ENCODE assay signal across 23 cellular contexts in the genomic region with DNA sequence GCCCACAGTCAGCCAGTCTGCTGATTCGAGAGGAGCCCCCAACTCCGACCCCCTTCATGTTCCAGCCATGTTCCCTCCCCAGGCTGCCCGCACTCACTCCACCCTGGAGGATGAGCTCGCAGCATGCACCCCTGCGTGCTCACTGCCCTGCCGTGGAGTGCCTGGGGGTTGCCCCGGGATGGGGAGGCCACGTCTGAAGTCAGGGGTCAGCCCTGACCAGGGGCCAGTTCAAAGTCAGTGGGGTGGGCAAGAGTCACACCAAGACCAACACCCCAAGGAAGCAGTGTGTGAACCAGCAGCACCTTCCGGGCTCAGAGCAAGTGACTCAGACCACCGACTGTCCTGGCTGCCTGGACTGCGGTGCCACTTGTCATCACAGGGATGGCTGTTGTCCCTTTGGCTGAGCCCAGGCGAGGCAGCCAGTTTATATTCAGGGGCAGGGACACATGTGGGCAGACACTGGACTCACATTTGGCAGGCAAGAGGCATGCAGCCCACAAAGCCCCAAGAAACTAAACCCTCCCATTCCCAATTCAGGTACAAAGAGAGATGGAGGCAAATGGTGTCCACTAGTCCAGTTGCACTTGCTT.
DNase-seq lines count a peak whose midpoint lies in the region; ATAC-seq, FAIRE-seq and TF ChIP-seq lines count a peak whose summit lies in the region.
"Had no signal": no experiment of that assay in that cellular context is flagged by ENCODE, and none has a peak within 500 bp of the region (broad histone marks: within the 10 kb centered on the region; RNA-seq: fewer than 3 reads in every experiment).

No MANE protein-coding gene starts in this region.

- H3K4me1 ChIP-seq in right lobe of liver: peaks cover 0 to 5% (median 0%) of the 10 kb centered on the region in 4 donors
- no peaks in the 10 kb centered on the region for H3K4me1 ChIP-seq in HepG2 (ENCODE audit: insufficient read depth, low read length)
- H3K4me1 ChIP-seq in lower lobe of right lung: peaks cover 4% of the 10 kb centered on the region
- peaks cover 1% of the 10 kb centered on the region for H3K4me1 ChIP-seq in mesenchymal stem cell (ENCODE audit: control insufficient read depth, insufficient read depth, low read depth, low read length)

- H3K4me3 ChIP-seq in right lobe of liver (no peak overlapping the region), HepG2 (replicated peaks in 1 of 3; ENCODE audit: insufficient read depth in 1 of 3, low read depth in 2 of 3, low read length in 3 of 3) (no peak overlapping the region), lower lobe of right lung (no peak overlapping the region), mesenchymal stem cell (ENCODE audit: insufficient read depth in 1 of 2, low read depth in 1 of 2, low read length in 2 of 2) (no peak overlapping the region)
- H3K4me3 ChIP-seq: BLaER1 treated with 17β-estradiol and CSF1 and Interleukin-3, amounts not matched to agents 10 nM and 100 nM; GM12878; GM23338 had no signal

- TF ChIP-seq EP300 in HepG2 (IDR thresholded peaks at IDR 0.05; ENCODE audit: low read depth in 2 of 2, low read length in 2 of 2): no peak
- no peak for TF ChIP-seq EP300 in HepG2 (CRISPR knock-in tag; IDR thresholded peaks at IDR 0.05; ENCODE audit: borderline replicate concordance)

- H3K18ac ChIP-seq in mesenchymal stem cell (ENCODE audit: low read depth in 1 of 2, low read length in 2 of 2): no peak overlapping the region

- peak in 2 of 3 donors; percentile 8 to 49 for DNase-seq in right lobe of liver
- no peak for DNase-seq in HepG2 (ENCODE audit: low spot score)
- DNase-seq in lower lobe of right lung: peak; percentile 38
- peak; percentile 66 for DNase-seq in posterior vena cava (ENCODE audit: low spot score)
- DNase-seq in mesenchymal stem cell: no peak
- DNase-seq in C1 segment of cervical spinal cord (lab: John Stamatoyannopoulos, UW): no peak
- DNase-seq: 8988T; CD4-positive, CD25-positive, alpha-beta regulatory T cell; CD8-positive, alpha-beta memory T cell; COR-L47; DMS 273 treated with DMSO at 0.1 percent for 48 hours; DMS53; DND-41; EL; HFFc6 had no signal

- H3K36me3 ChIP-seq in right lobe of liver (no peaks in the 10 kb centered on the region), HepG2 (replicated peaks in 1 of 2; ENCODE audit: control insufficient read depth in 1 of 2, insufficient read depth in 2 of 2, low read length in 2 of 2) (0 out of 5 replicates have a peak, but pooled peaks cover 0 to 8% of the 10 kb centered on the region in 2 experiments), lower lobe of right lung (no peaks in the 10 kb centered on the region), mesenchymal stem cell (ENCODE audit: control insufficient read depth in 1 of 2, insufficient read depth in 2 of 2, low read depth in 1 of 2, low read length in 2 of 2) (no peaks in the 10 kb centered on the region)
- H3K36me3 ChIP-seq: BLaER1 treated with 17β-estradiol and CSF1 and Interleukin-3, amounts not matched to agents 10 nM and 100 nM had no signal

- TF ChIP-seq CTCF in right lobe of liver (IDR thresholded peaks at IDR 0.05): no peak
- no peak for TF ChIP-seq CTCF in HepG2 (CRISPR knock-in tag; IDR thresholded peaks at IDR 0.05)
- TF ChIP-seq CTCF in lower lobe of right lung (IDR thresholded peaks at IDR 0.05): no peak

- no peak overlapping the region for H4K8ac ChIP-seq in mesenchymal stem cell (ENCODE audit: low read length)

- ATAC-seq in right lobe of liver (no peak), HepG2 (no peak), lower lobe of right lung (no peak), GM21576 (IDR thresholded peaks at IDR 0.05; ENCODE audit: unreplicated experiment) (no peak), HG03196 (IDR thresholded peaks at IDR 0.05; ENCODE audit: unreplicated experiment) (no peak)
- ATAC-seq: GM12878, GM23338, HCT116 had no signal

- no peaks in the 10 kb centered on the region for H3K27me3 ChIP-seq in right lobe of liver
- no peaks in the 10 kb centered on the region for H3K27me3 ChIP-seq in HepG2 (ENCODE audit: control insufficient read depth in 1 of 2, insufficient read depth in 2 of 2, low read length in 2 of 2)
- peaks cover 11% of the 10 kb centered on the region for H3K27me3 ChIP-seq in lower lobe of right lung (ENCODE audit: low read depth)
- H3K27me3 ChIP-seq in mesenchymal stem cell (ENCODE audit: control insufficient read depth in 1 of 2, insufficient read depth in 1 of 2, low read length in 2 of 2): peaks cover 59 to 73% of the 10 kb centered on the region in 2 experiments

- no peak overlapping the region for H2BK120ac ChIP-seq in mesenchymal stem cell (ENCODE audit: low read depth, low read length)

- no peak overlapping the region for H2BK12ac ChIP-seq in mesenchymal stem cell (ENCODE audit: low read length in 2 of 2)

- H2AFZ ChIP-seq in HepG2 (ENCODE audit: low read length): no peak overlapping the region
- no peak overlapping the region for H2AFZ ChIP-seq in mesenchymal stem cell (ENCODE audit: low read depth, low read length)
- H2AFZ ChIP-seq: GM23338 had no signal

- no peak overlapping the region for H3K4ac ChIP-seq in mesenchymal stem cell (ENCODE audit: low read depth in 1 of 2, low read length in 2 of 2)

- BruUV-seq in HepG2 (replicated peaks; lab: Mats Ljungman, UMichigan): no TSS peak

- H3K27ac ChIP-seq in right lobe of liver (no peak overlapping the region), HepG2 (ENCODE audit: extremely low read length, insufficient read depth, low read length) (no peak overlapping the region), lower lobe of right lung (no peak overlapping the region), mesenchymal stem cell (ENCODE audit: low read length, poor library complexity, severe bottlenecking) (no peak overlapping the region)
- H3K27ac ChIP-seq: BLaER1 treated with 17β-estradiol and CSF1 and Interleukin-3, amounts not matched to agents 10 nM and 100 nM had no signal

- no peaks in the 10 kb centered on the region for H3K79me1 ChIP-seq in mesenchymal stem cell (replicated peaks; ENCODE audit: low read length, poor library complexity, severe bottlenecking)

- H3K9me3 ChIP-seq in right lobe of liver (no peaks in the 10 kb centered on the region), HepG2 (ENCODE audit: low read length) (no peaks in the 10 kb centered on the region), lower lobe of right lung (no peaks in the 10 kb centered on the region), mesenchymal stem cell (ENCODE audit: control insufficient read depth, low read length) (no peaks in the 10 kb centered on the region)
- H3K9me3 ChIP-seq: BLaER1 treated with 17β-estradiol and CSF1 and Interleukin-3, amounts not matched to agents 10 nM and 100 nM had no signal

- no peak overlapping the region for H3K14ac ChIP-seq in mesenchymal stem cell (ENCODE audit: low read length in 2 of 2)

- in situ Hi-C loops in HepG2 (cut with HindIII; ENCODE audit: extremely low pct_ligation_motif_present, low pct_unique_long_range_greater_than_20kb): no loop called here

- H4K20me1 ChIP-seq in HepG2 (ENCODE audit: insufficient read depth, low read length): peaks cover 6% of the 10 kb centered on the region; the same call in 1 of the 2 replicates

- H2BK15ac ChIP-seq in mesenchymal stem cell (ENCODE audit: low read depth, poor library complexity, severe bottlenecking): no peak overlapping the region

- H2BK5ac ChIP-seq in mesenchymal stem cell (ENCODE audit: low read depth, low read length, poor library complexity, severe bottlenecking): no peak overlapping the region

- WGBS in right lobe of liver (ENCODE audit: insufficient coverage, low coverage, low lambda C conversion rate, missing lambda C conversion rate): 73% methylated on average over 2 of the region's 12 CpGs
- 96% methylated on average over 4 of the region's 12 CpGs for WGBS in HepG2 (ENCODE audit: low lambda C conversion rate)
- WGBS in mesenchymal stem cell: 81% methylated on average over 12 of the region's 12 CpGs

- H3K4me2 ChIP-seq in HepG2 (ENCODE audit: low read depth, low read length) (no peak overlapping the region), mesenchymal stem cell (ENCODE audit: low read length, poor library complexity, severe bottlenecking) (no peak overlapping the region)
- H3K4me2 ChIP-seq: GM23338 had no signal

- FAIRE-seq in HepG2 (lab: Jason Lieb, UNC): no peak
- FAIRE-seq: GM12878, H54, HTR-8/SVneo had no signal

- H4K91ac ChIP-seq in mesenchymal stem cell (ENCODE audit: low read length): no peak overlapping the region

- intact Hi-C loops in right lobe of liver (cut with DNase I): no loop called here
- intact Hi-C loops in HepG2 (cut with micrococcal nuclease; ENCODE audit: unreplicated experiment): no loop called here
- intact Hi-C loops in lower lobe of right lung (cut with DNase I): no loop called here
- intact Hi-C loops in posterior vena cava (cut with DNase I): loop anchor here in 1 of 2 donors (5.0 kb wide), 2 partner anchors 86 to 1616 kb away; no protein-coding TSS in a partner anchor

- POLR2A ChIA-PET in HepG2 (lab: Yijun Ruan, JAX): no interaction called here

- CTCF ChIA-PET in HepG2 (lab: Yijun Ruan, JAX; ENCODE audit: low intra/inter-chr PET ratio, low total read pairs): no interaction called here

- no peak overlapping the region for H2AK5ac ChIP-seq in mesenchymal stem cell (ENCODE audit: low read length, severe bottlenecking)

- TF ChIP-seq POLR2A in right lobe of liver (IDR thresholded peaks at IDR 0.05) (no peak), HepG2 (IDR thresholded peaks at IDR 0.05; ENCODE audit: insufficient read depth in 1 of 2, low read depth in 2 of 2, low read length in 2 of 2) (no peak)

- H3K79me2 ChIP-seq in HepG2 (ENCODE audit: insufficient read depth, low read length): no peaks in the 10 kb centered on the region

- no peak overlapping the region for H3K23ac ChIP-seq in mesenchymal stem cell (ENCODE audit: low read length in 2 of 2)

- TF ChIP-seq RAD21 in HepG2 (CRISPR knock-in tag; IDR thresholded peaks at IDR 0.05): no peak

- no peak overlapping the region for H3K9ac ChIP-seq in HepG2 (ENCODE audit: insufficient read depth, low read depth, low read length)
- no peak overlapping the region for H3K9ac ChIP-seq in mesenchymal stem cell (ENCODE audit: low read length)

TF ChIP-seq in HepG2, 621 proteins besides CTCF, POLR2A, EP300 and RAD21 (continues in another document):
- no peak for TF ChIP-seq HOXA5 (CRISPR knock-in tag; IDR thresholded peaks at IDR 0.05)
- TF ChIP-seq SP4 (CRISPR knock-in tag; IDR thresholded peaks at IDR 0.05): no peak
- TF ChIP-seq, protein P1, sequence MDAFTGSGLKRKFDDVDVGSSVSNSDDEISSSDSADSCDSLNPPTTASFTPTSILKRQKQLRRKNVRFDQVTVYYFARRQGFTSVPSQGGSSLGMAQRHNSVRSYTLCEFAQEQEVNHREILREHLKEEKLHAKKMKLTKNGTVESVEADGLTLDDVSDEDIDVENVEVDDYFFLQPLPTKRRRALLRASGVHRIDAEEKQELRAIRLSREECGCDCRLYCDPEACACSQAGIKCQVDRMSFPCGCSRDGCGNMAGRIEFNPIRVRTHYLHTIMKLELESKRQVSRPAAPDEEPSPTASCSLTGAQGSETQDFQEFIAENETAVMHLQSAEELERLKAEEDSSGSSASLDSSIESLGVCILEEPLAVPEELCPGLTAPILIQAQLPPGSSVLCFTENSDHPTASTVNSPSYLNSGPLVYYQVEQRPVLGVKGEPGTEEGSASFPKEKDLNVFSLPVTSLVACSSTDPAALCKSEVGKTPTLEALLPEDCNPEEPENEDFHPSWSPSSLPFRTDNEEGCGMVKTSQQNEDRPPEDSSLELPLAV (CRISPR knock-in tag; conservative IDR thresholded peaks at IDR 0.05; ENCODE audit: low read depth): no peak
- no peak for TF ChIP-seq ZNF329 (CRISPR knock-in tag; IDR thresholded peaks at IDR 0.05; ENCODE audit: low read depth)

Comparison
In these comparisons a context has a peak if more than half of its experiments do, and no peak if none do; other contexts are left out.
1. DNase-seq: peak in right lobe of liver (2 of 3), lower lobe of right lung (single experiment) and posterior vena cava (single experiment); none in HepG2 (single experiment), mesenchymal stem cell (single experiment) and C1 segment of cervical spinal cord (0 of 14).